1 cellular context compared by ENCODE assay signal in genomic region chr4:38674206-38675144, GRCh38.
TF ChIP-seq lines count a peak whose summit lies in the region.

No MANE protein-coding gene starts in this region.

TF ChIP-seq in K562, 482 proteins besides CTCF, POLR2A, EP300 and RAD21 (continued from another document and continues in another):
- no peak for TF ChIP-seq CHD7 (IDR thresholded peaks at IDR 0.05; ENCODE audit: low read depth, low read length)
- TF ChIP-seq FOXP4 (CRISPR knock-in tag; IDR thresholded peaks at IDR 0.05; ENCODE audit: borderline replicate concordance): no peak
- no peak for TF ChIP-seq CEBPG (CRISPR knock-in tag; IDR thresholded peaks at IDR 0.05)
- TF ChIP-seq CEBPG (tag; conservative IDR thresholded peaks at IDR 0.05 in 1 of 2, IDR thresholded peaks at IDR 0.05 in 1 of 2): no peak
- TF ChIP-seq ZNF212 (CRISPR knock-in tag; IDR thresholded peaks at IDR 0.05): no peak
- no peak for TF ChIP-seq ZBTB12 (CRISPR knock-in tag; IDR thresholded peaks at IDR 0.05)
- no peak for TF ChIP-seq USF1 (CRISPR knock-in tag; IDR thresholded peaks at IDR 0.05)
- no peak for TF ChIP-seq MCM3 (IDR thresholded peaks at IDR 0.05)
- no peak for TF ChIP-seq THAP7 (CRISPR knock-in tag; IDR thresholded peaks at IDR 0.05)
- no peak for TF ChIP-seq FOXK2 (conservative IDR thresholded peaks at IDR 0.05 in 1 of 2, IDR thresholded peaks at IDR 0.05 in 1 of 2; ENCODE audit: low read depth in 2 of 2)
- no peak for TF ChIP-seq REST (CRISPR knock-in tag; IDR thresholded peaks at IDR 0.05; ENCODE audit: low read depth)
- no peak for TF ChIP-seq NFE2 (IDR thresholded peaks at IDR 0.05; ENCODE audit: low read depth)
- no peak for TF ChIP-seq ZNF707 (CRISPR knock-in tag; conservative IDR thresholded peaks at IDR 0.05)
- 0 out of 2 replicates have a peak, but pooled peaks have one; percentile 41 for TF ChIP-seq NBN (IDR thresholded peaks at IDR 0.05; ENCODE audit: low read depth)
- no peak for TF ChIP-seq ZNF354B (CRISPR knock-in tag; IDR thresholded peaks at IDR 0.05)
- no peak for TF ChIP-seq RAD51 (IDR thresholded peaks at IDR 0.05; ENCODE audit: borderline replicate concordance, low read depth)
- TF ChIP-seq STAG1 (CRISPR knock-in tag; IDR thresholded peaks at IDR 0.05; ENCODE audit: borderline replicate concordance): no peak
- TF ChIP-seq HDAC1 (IDR thresholded peaks at IDR 0.05): peak in 1 of 2 experiments; percentile 66; a peak in 1 of 4 replicates
- no peak for TF ChIP-seq LARP7 (IDR thresholded peaks at IDR 0.05)
- TF ChIP-seq FIP1L1 (IDR thresholded peaks at IDR 0.05; ENCODE audit: low read depth, low read length, poor library complexity, severe bottlenecking): no peak
- TF ChIP-seq HMBOX1 (IDR thresholded peaks at IDR 0.05): no peak
- no peak for TF ChIP-seq HOXB6 (CRISPR knock-in tag; IDR thresholded peaks at IDR 0.05; ENCODE audit: borderline replicate concordance)
- TF ChIP-seq ZNF184 (CRISPR knock-in tag; IDR thresholded peaks at IDR 0.05): no peak
- peak; percentile 53 for TF ChIP-seq ARID1B (IDR thresholded peaks at IDR 0.05)
- TF ChIP-seq TCF15 (CRISPR knock-in tag; IDR thresholded peaks at IDR 0.05): no peak
- TF ChIP-seq POLR2B (IDR thresholded peaks at IDR 0.05; ENCODE audit: low read depth, partially characterized antibody): peak; percentile 30
- TF ChIP-seq TEAD4 (IDR thresholded peaks at IDR 0.05; ENCODE audit: low read length): no peak
- no peak for TF ChIP-seq TEAD4 (CRISPR knock-in tag; IDR thresholded peaks at IDR 0.05; ENCODE audit: borderline replicate concordance)
- TF ChIP-seq ZBTB43 (CRISPR knock-in tag; IDR thresholded peaks at IDR 0.05): no peak
- no peak for TF ChIP-seq HNRNPL (IDR thresholded peaks at IDR 0.05; ENCODE audit: low read depth, low read length)
- TF ChIP-seq ZNF165 (CRISPR knock-in tag; IDR thresholded peaks at IDR 0.05; ENCODE audit: borderline replicate concordance): no peak
- TF ChIP-seq TFE3 (CRISPR knock-in tag; IDR thresholded peaks at IDR 0.05): no peak
- peak; percentile 42; the same call in 1 of the 2 replicates for TF ChIP-seq POLR2AphosphoS5 (IDR thresholded peaks at IDR 0.05; ENCODE audit: control insufficient read depth, insufficient read depth, low read depth, low read length)
